Comparison of ENCODE assay signal across 13 cellular contexts in the genomic region with DNA sequence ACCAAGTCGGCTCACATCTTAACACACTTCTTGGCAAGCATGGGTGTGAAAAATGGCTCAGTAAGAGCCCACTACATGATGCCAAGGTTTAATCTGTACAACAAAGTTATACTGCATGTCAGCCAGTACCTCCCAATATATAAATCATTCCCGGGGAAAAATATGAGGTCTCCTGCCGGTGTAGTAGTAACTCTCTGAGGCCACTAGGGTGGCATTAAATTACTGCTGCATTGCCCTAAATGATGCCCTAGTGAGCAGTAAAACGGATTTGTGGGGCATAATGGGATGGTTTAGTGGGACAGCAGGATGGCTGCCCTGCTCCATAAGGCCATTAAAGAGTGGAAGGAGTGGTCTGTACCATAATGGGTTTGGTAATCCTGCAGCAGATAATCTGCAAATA.
DNase-seq lines count a peak whose midpoint lies in the region; ATAC-seq and TF ChIP-seq lines count a peak whose summit lies in the region.
"Had no signal": no experiment of that assay in that cellular context is flagged by ENCODE, and none has a peak within 500 bp of the region (broad histone marks: within the 10 kb centered on the region; RNA-seq: fewer than 3 reads in every experiment).

No MANE protein-coding gene starts in this region.

- H3K79me2 ChIP-seq in DND-41 (ENCODE audit: insufficient read depth, low read length) = no peaks in the 10 kb centered on the region
- peaks cover 6% of the 10 kb centered on the region for H3K79me2 ChIP-seq in neural progenitor cell (ENCODE audit: low read depth)

- H3K9ac ChIP-seq in DND-41 (ENCODE audit: low read depth, low read length) (no peak overlapping the region), neural progenitor cell (no peak overlapping the region)

- DNase-seq in DND-41 (no peak), cardiac fibroblast (ENCODE audit: low read depth in 2 of 2) (peak in 1 of 2 donors; percentile 9), neural progenitor cell (ENCODE audit: low spot score) (peak; percentile 16), NOMO-1 (lab: John Stamatoyannopoulos, UW; ENCODE audit: unreplicated experiment in 2 of 2) (no peak)
- DNase-seq in stimulated activated CD4-positive, alpha-beta T cell treated with anti-CD3 and anti-CD28 coated beads, Interleukin-15, amount 100 ng/mL, for 24 hours = no peak
- DNase-seq: KG1, kidney glomerular epithelial cell, NCI-H510A treated with DMSO at 0.1 percent for 48 hours had no signal

- H2AFZ ChIP-seq in DND-41 (ENCODE audit: low read depth, low read length) (no peak overlapping the region), neural progenitor cell (replicated peaks) (no peak overlapping the region)

- H3K4me1 Mint-ChIP-seq in neural progenitor cell = peaks cover 18% of the 10 kb centered on the region

- H3K27me3 ChIP-seq in DND-41 (ENCODE audit: insufficient read depth, low read length, poor library complexity) = no peaks in the 10 kb centered on the region
- H3K27me3 ChIP-seq in neural progenitor cell = no peaks in the 10 kb centered on the region

- H3K27ac ChIP-seq in DND-41 (ENCODE audit: low read length) (no peak overlapping the region), neural progenitor cell (no peak overlapping the region)
- H3K27ac ChIP-seq: epithelial cell of prostate, prostate gland had no signal

- no peak overlapping the region for H3K27ac Mint-ChIP-seq in neural progenitor cell

- ATAC-seq in DND-41 (ENCODE audit: insufficient read depth, low read depth) (peak; percentile 33; the same call in 1 of the 3 replicates), HG03095 (IDR thresholded peaks at IDR 0.05; ENCODE audit: unreplicated experiment) (no peak), GM18502 (IDR thresholded peaks at IDR 0.05; ENCODE audit: poor library complexity, unreplicated experiment) (no peak)

- no peaks in the 10 kb centered on the region for H3K4me1 ChIP-seq in DND-41 (ENCODE audit: insufficient read depth, low read length)
- H3K4me1 ChIP-seq in neural progenitor cell = peaks cover 6% of the 10 kb centered on the region
- H3K4me1 ChIP-seq: prostate gland had no signal

- H3K36me3 ChIP-seq in DND-41 (ENCODE audit: insufficient read depth, low read length) (peaks cover 96% of the 10 kb centered on the region), neural progenitor cell (peaks cover 8% of the 10 kb centered on the region)
- H3K36me3 ChIP-seq: prostate gland had no signal

- no peaks in the 10 kb centered on the region for H3K27me3 Mint-ChIP-seq in neural progenitor cell (ENCODE audit: insufficient read depth, low read depth)

- H3K4me3 ChIP-seq in DND-41 (ENCODE audit: low read depth in 1 of 2, low read length in 2 of 2) (no peak overlapping the region), cardiac fibroblast (replicated peaks in 1 of 2; ENCODE audit: low read depth in 2 of 2, low read length in 2 of 2) (no peak overlapping the region), neural progenitor cell (no peak overlapping the region)
- H3K4me3 ChIP-seq: prostate gland had no signal

- H3K4me2 ChIP-seq in DND-41 (ENCODE audit: insufficient read depth, low read length) = no peak overlapping the region
- H3K4me2 ChIP-seq in neural progenitor cell = no peak overlapping the region

- H3K9me3 Mint-ChIP-seq in neural progenitor cell = no peaks in the 10 kb centered on the region

- TF ChIP-seq CTCF in DND-41 (IDR thresholded peaks at IDR 0.05; ENCODE audit: borderline replicate concordance, extremely low read depth, low read length, poor library complexity, severe bottlenecking) (peak; percentile 44), LNCAP (IDR thresholded peaks at IDR 0.05) (peak; percentile 25; the same call in 1 of the 2 replicates), cardiac fibroblast (IDR thresholded peaks at IDR 0.05; ENCODE audit: low read depth, low read length) (peak; percentile 40), neural progenitor cell (IDR thresholded peaks at IDR 0.05) (peak; percentile 47)

- 0 out of 2 replicates have a peak, but pooled peaks cover 3% of the 10 kb centered on the region for H4K20me1 ChIP-seq in DND-41 (ENCODE audit: insufficient read depth, low read length)
- H4K20me1 ChIP-seq in neural progenitor cell (ENCODE audit: low read depth) = peaks cover 12% of the 10 kb centered on the region

- H3F3A ChIP-seq in neural progenitor cell (ENCODE audit: low read depth) = peaks cover 5% of the 10 kb centered on the region

- H3K36me3 Mint-ChIP-seq in neural progenitor cell = peaks cover 19% of the 10 kb centered on the region

- H3K9me3 ChIP-seq in DND-41 (ENCODE audit: insufficient read depth, low read length, severe bottlenecking) = no peaks in the 10 kb centered on the region
- H3K9me3 ChIP-seq in neural progenitor cell (ENCODE audit: low read depth) = no peaks in the 10 kb centered on the region
- H3K9me3 ChIP-seq: prostate gland had no signal

- no peak overlapping the region for H3K4me3 Mint-ChIP-seq in neural progenitor cell
